ENCODE assay signal across 8 cellular contexts in genomic region chr6:26217714-26218075, GRCh38.
DNase-seq lines count a peak whose midpoint lies in the region; ATAC-seq and TF ChIP-seq lines count a peak whose summit lies in the region.

No MANE protein-coding gene starts in this region.

- peaks cover 4% of the 10 kb centered on the region; the same call in 1 of the 2 replicates for H3K79me2 ChIP-seq in KMS-11 (ENCODE audit: insufficient read depth, low read depth)
- no peaks in the 10 kb centered on the region for H3K79me2 ChIP-seq in mesendoderm (ENCODE audit: control insufficient read depth, insufficient read depth, low read length)

- H3K18ac ChIP-seq in mesendoderm (ENCODE audit: low read length): no peak overlapping the region

- H3K4me1 ChIP-seq in BLaER1 (peaks cover 57% of the 10 kb centered on the region), KMS-11 (ENCODE audit: low read depth, poor library complexity, severe bottlenecking) (peaks cover 34% of the 10 kb centered on the region), mesendoderm (ENCODE audit: control insufficient read depth, low read depth, low read length) (no peaks in the 10 kb centered on the region)

- H3K79me1 ChIP-seq in mesendoderm (ENCODE audit: low read length): no peaks in the 10 kb centered on the region

- no peaks in the 10 kb centered on the region for H3K36me3 ChIP-seq in BLaER1
- H3K36me3 ChIP-seq in KMS-11 (ENCODE audit: insufficient read depth): no peaks in the 10 kb centered on the region
- no peaks in the 10 kb centered on the region for H3K36me3 ChIP-seq in brain microvascular endothelial cell (replicated peaks)
- H3K36me3 ChIP-seq in mesendoderm (ENCODE audit: control insufficient read depth, insufficient read depth, low read length): no peaks in the 10 kb centered on the region

- H3K4me3 ChIP-seq in BLaER1: peak overlapping the region; percentile 82
- H3K4me3 ChIP-seq in KMS-11 (IDR thresholded peaks at IDR 0.05; ENCODE audit: insufficient read depth, low read depth, low read length): no peak overlapping the region
- H3K4me3 ChIP-seq in brain microvascular endothelial cell (ENCODE audit: low read depth, low read length): peak overlapping the region; percentile 69
- peak overlapping the region; percentile 33 for H3K4me3 ChIP-seq in mesendoderm (ENCODE audit: low read length)

- H3K23ac ChIP-seq in mesendoderm (ENCODE audit: low read length): no peak overlapping the region

- DNase-seq in brain microvascular endothelial cell: no peak
- DNase-seq in mesendoderm: peak; percentile 73
- DNase-seq in ureter (ENCODE audit: low spot score): no peak
- no peak for DNase-seq in NCI-H226

- WGBS in mesendoderm (ENCODE audit: extremely low coverage, insufficient coverage, low lambda C conversion rate): no CpG with 5 or more reads among the region's 10 CpGs

- H2BK120ac ChIP-seq in mesendoderm (ENCODE audit: low read depth, low read length): no peak overlapping the region

- H2AFZ ChIP-seq in KMS-11 (ENCODE audit: low read depth): no peak overlapping the region

- H3K27ac ChIP-seq in BLaER1: peak overlapping the region; percentile 95
- peak overlapping the region; percentile 89 for H3K27ac ChIP-seq in KMS-11
- H3K27ac ChIP-seq in brain microvascular endothelial cell: peak overlapping the region; percentile 95
- peak overlapping the region; percentile 99 for H3K27ac ChIP-seq in mesendoderm (ENCODE audit: low read depth, low read length)

- no peaks in the 10 kb centered on the region for H3K27me3 ChIP-seq in BLaER1
- no peaks in the 10 kb centered on the region for H3K27me3 ChIP-seq in KMS-11 (ENCODE audit: insufficient read depth, low read depth)
- H3K27me3 ChIP-seq in brain microvascular endothelial cell (replicated peaks): no peaks in the 10 kb centered on the region
- no peaks in the 10 kb centered on the region for H3K27me3 ChIP-seq in mesendoderm (ENCODE audit: insufficient read depth, low read length, poor library complexity)

- H4K5ac ChIP-seq in mesendoderm (ENCODE audit: low read length): no peak overlapping the region

- TF ChIP-seq CTCF in KMS-11 (conservative IDR thresholded peaks at IDR 0.05; ENCODE audit: low read depth, low read length): no peak
- no peak for TF ChIP-seq CTCF in brain microvascular endothelial cell (IDR thresholded peaks at IDR 0.05; ENCODE audit: low read depth, low read length, missing control alignments)

- no peak overlapping the region for H3K4ac ChIP-seq in mesendoderm (ENCODE audit: low read depth, low read length)

- in situ Hi-C loops in brain microvascular endothelial cell (cut with HindIII; ENCODE audit: low pct_ligation_motif_present, low sequenced_read_pairs): no loop called here

- H4K20me1 ChIP-seq in BLaER1 (peaks cover 14% of the 10 kb centered on the region), KMS-11 (ENCODE audit: insufficient read depth) (no peaks in the 10 kb centered on the region)

- H3K9me3 ChIP-seq in BLaER1: 0 out of 2 replicates have a peak, but pooled peaks cover 6% of the 10 kb centered on the region

- peak overlapping the region; percentile 97 for H3K9ac ChIP-seq in BLaER1
- peak overlapping the region; percentile 82 for H3K9ac ChIP-seq in KMS-11
- peak overlapping the region; percentile 78 for H3K9ac ChIP-seq in mesendoderm (ENCODE audit: low read length)

- H2BK15ac ChIP-seq in mesendoderm (replicated peaks; ENCODE audit: low read depth): no peak overlapping the region

- no peak overlapping the region for H4K8ac ChIP-seq in mesendoderm (ENCODE audit: low read depth, low read length)

- peak overlapping the region; percentile 89 for H3K56ac ChIP-seq in mesendoderm (ENCODE audit: low read length)

- H3K4me2 ChIP-seq in BLaER1 (peak overlapping the region; percentile 85), KMS-11 (peak overlapping the region; percentile 39), mesendoderm (ENCODE audit: low read length) (peak overlapping the region; percentile 0)

- no peak for ATAC-seq in HG02642 (IDR thresholded peaks at IDR 0.05; ENCODE audit: poor library complexity, unreplicated experiment)
- no peak for ATAC-seq in HG02678 (IDR thresholded peaks at IDR 0.05; ENCODE audit: unreplicated experiment)

- H2AK5ac ChIP-seq in mesendoderm (ENCODE audit: low read length): no peak overlapping the region

- no peak overlapping the region for H2BK5ac ChIP-seq in mesendoderm (ENCODE audit: low read length)

Comparison
In these comparisons a context has a peak if more than half of its experiments do, and no peak if none do; other contexts are left out.
1. H3K4me2 ChIP-seq: peak in every context shown above with its lines; median percentile 85 in BLaER1; 39 in KMS-11; 0 in mesendoderm.